8 cellular contexts compared by ENCODE assay signal in genomic region chr6:160767647-160768019, GRCh38.
DNase-seq lines count a peak whose midpoint lies in the region; ATAC-seq and TF ChIP-seq lines count a peak whose summit lies in the region.

No MANE protein-coding gene starts in this region.

- ATAC-seq in GM18502 (IDR thresholded peaks at IDR 0.05; ENCODE audit: poor library complexity, unreplicated experiment) (peak; percentile 21), GM21723 (IDR thresholded peaks at IDR 0.05; ENCODE audit: unreplicated experiment) (peak; percentile 9), activated B cell treated with CpG ODN at 0.5 μM for 24 hours (ENCODE audit: low read depth) (no peak)
- ATAC-seq in activated CD4-positive, alpha-beta T cell treated with anti-CD3 and anti-CD28 coated beads for 36 hours, result no peak

- DNase-seq in activated B cell treated with CpG ODN at 0.5 μM for 24 hours (no peak), DMS53 treated with DMSO at 0.1 percent for 48 hours (lab: John Stamatoyannopoulos, UW; ENCODE audit: unreplicated experiment) (no peak), posterior cingulate gyrus (no peak), Karpas-422 (no peak)
- DNase-seq in activated CD4-positive, alpha-beta T cell treated with anti-CD3 and anti-CD28 coated beads for 36 hours, result no peak

- no peaks in the 10 kb centered on the region for H3K79me2 ChIP-seq in Karpas-422 (ENCODE audit: low read length)

- H3K9me3 Mint-ChIP-seq in activated B cell treated with CpG ODN at 0.5 μM for 24 hours, result peaks cover 2% of the 10 kb centered on the region
- H3K9me3 Mint-ChIP-seq in activated CD4-positive, alpha-beta T cell treated with anti-CD3 and anti-CD28 coated beads for 36 hours (ENCODE audit: low read depth), result peaks cover 2% of the 10 kb centered on the region

- TF ChIP-seq CTCF in activated B cell treated with CpG ODN at 0.5 μM for 24 hours (IDR thresholded peaks at IDR 0.05), result no peak

- no peaks in the 10 kb centered on the region for H3K9me2 ChIP-seq in Karpas-422 (replicated peaks; ENCODE audit: insufficient read depth, low read length)

- peaks cover 36% of the 10 kb centered on the region for H3K27me3 Mint-ChIP-seq in activated B cell treated with CpG ODN at 0.5 μM for 24 hours
- peaks cover 29% of the 10 kb centered on the region for H3K27me3 Mint-ChIP-seq in activated CD4-positive, alpha-beta T cell treated with anti-CD3 and anti-CD28 coated beads for 36 hours

- H3K36me3 ChIP-seq in mucosa of stomach (ENCODE audit: control insufficient read depth, insufficient read depth, low read length) (no peaks in the 10 kb centered on the region), Karpas-422 (ENCODE audit: insufficient read depth, low read length) (no peaks in the 10 kb centered on the region)

- peak overlapping the region; percentile 2 for H3K4me3 ChIP-seq in mucosa of stomach (ENCODE audit: low read length)
- no peak overlapping the region for H3K4me3 ChIP-seq in Karpas-422 (ENCODE audit: low read length)

- H3K4me1 ChIP-seq in mucosa of stomach (ENCODE audit: control insufficient read depth, insufficient read depth, low read length) (no peaks in the 10 kb centered on the region), Karpas-422 (ENCODE audit: low read length) (peaks cover 14% of the 10 kb centered on the region)

- CTCF ChIA-PET in activated B cell treated with CpG ODN at 0.5 μM for 24 hours (lab: Charles Lee), result interaction anchor here (1.2 to 1.7 kb wide), 3 partner anchors 13 to 34 kb away, joined by 3 to 7 read pairs (median 4); no protein-coding TSS in a partner anchor
- CTCF ChIA-PET in activated CD4-positive, alpha-beta T cell treated with anti-CD3 and anti-CD28 coated beads for 36 hours (lab: Charles Lee), result interaction anchor here (0.6 to 1.3 kb wide), 3 partner anchors 9 to 172 kb away, joined by 3 read pairs; no protein-coding TSS in a partner anchor

- H3K27ac ChIP-seq in Karpas-422 (ENCODE audit: low read length), result no peak overlapping the region

- H3K9ac ChIP-seq in mucosa of stomach (ENCODE audit: low read length) (no peak overlapping the region), Karpas-422 (ENCODE audit: low read length) (no peak overlapping the region)

- peaks cover 3% of the 10 kb centered on the region for H3K27me3 ChIP-seq in mucosa of stomach (ENCODE audit: control insufficient read depth, insufficient read depth, low read length)
- H3K27me3 ChIP-seq in Karpas-422 (ENCODE audit: low read length), result peaks cover 2% of the 10 kb centered on the region; the same call in 1 of the 2 replicates

- intact Hi-C loops in activated B cell treated with CpG ODN at 0.5 μM for 24 hours (cut with micrococcal nuclease), result loop anchor here (1.0 to 5.0 kb wide), 4 partner anchors 17 to 905 kb away; no protein-coding TSS in a partner anchor
- intact Hi-C loops in posterior cingulate gyrus (cut with DNase I), result loop anchor here (2.0 to 5.0 kb wide), 2 partner anchors 35 to 247 kb away; no protein-coding TSS in a partner anchor
- intact Hi-C loops in activated CD4-positive, alpha-beta T cell treated with anti-CD3 and anti-CD28 coated beads for 36 hours (cut with DNase I, micrococcal nuclease), result loop anchor here in 1 of 2 experiments (1.0 kb wide), 2 partner anchors 34 to 247 kb away; no protein-coding TSS in a partner anchor

- H2AFZ ChIP-seq in Karpas-422 (ENCODE audit: low read length), result no peak overlapping the region

- H3K4me2 ChIP-seq in Karpas-422 (ENCODE audit: low read depth, low read length, poor library complexity, severe bottlenecking), result no peak overlapping the region

- no peaks in the 10 kb centered on the region for H4K20me1 ChIP-seq in Karpas-422 (ENCODE audit: insufficient read depth, low read depth, low read length)

- H3K4me1 Mint-ChIP-seq in activated B cell treated with CpG ODN at 0.5 μM for 24 hours, result peaks cover 8% of the 10 kb centered on the region
- H3K4me1 Mint-ChIP-seq in activated CD4-positive, alpha-beta T cell treated with anti-CD3 and anti-CD28 coated beads for 36 hours, result peaks cover 7% of the 10 kb centered on the region

- H3K27ac Mint-ChIP-seq in activated B cell treated with CpG ODN at 0.5 μM for 24 hours, result no peak overlapping the region
- no peak overlapping the region for H3K27ac Mint-ChIP-seq in activated CD4-positive, alpha-beta T cell treated with anti-CD3 and anti-CD28 coated beads for 36 hours

- H3K9me3 ChIP-seq in mucosa of stomach (ENCODE audit: control insufficient read depth, low read length) (no peaks in the 10 kb centered on the region), Karpas-422 (ENCODE audit: low read length) (no peaks in the 10 kb centered on the region)

- no peaks in the 10 kb centered on the region for H3K36me3 Mint-ChIP-seq in activated B cell treated with CpG ODN at 0.5 μM for 24 hours (ENCODE audit: low read depth)
- no peaks in the 10 kb centered on the region for H3K36me3 Mint-ChIP-seq in activated CD4-positive, alpha-beta T cell treated with anti-CD3 and anti-CD28 coated beads for 36 hours (ENCODE audit: low read depth)

- peak overlapping the region; percentile 77 for H3K4me3 Mint-ChIP-seq in activated B cell treated with CpG ODN at 0.5 μM for 24 hours
- H3K4me3 Mint-ChIP-seq in activated CD4-positive, alpha-beta T cell treated with anti-CD3 and anti-CD28 coated beads for 36 hours, result no peak overlapping the region

- POLR2A ChIA-PET in activated B cell treated with CpG ODN at 0.5 μM for 24 hours (lab: Charles Lee), result no interaction called here
- POLR2A ChIA-PET in activated CD4-positive, alpha-beta T cell treated with anti-CD3 and anti-CD28 coated beads for 36 hours (lab: Charles Lee), result no interaction called here

Comparison
In these comparisons a context has a peak if more than half of its experiments do, and no peak if none do; other contexts are left out.
1. ATAC-seq: peak in GM18502 (single experiment) and GM21723 (single experiment); none in activated B cell treated with CpG ODN at 0.5 μM for 24 hours (single experiment) and activated CD4-positive, alpha-beta T cell treated with anti-CD3 and anti-CD28 coated beads for 36 hours (single experiment).